Comparison of ENCODE assay signal across 18 cellular contexts in the genomic region with DNA sequence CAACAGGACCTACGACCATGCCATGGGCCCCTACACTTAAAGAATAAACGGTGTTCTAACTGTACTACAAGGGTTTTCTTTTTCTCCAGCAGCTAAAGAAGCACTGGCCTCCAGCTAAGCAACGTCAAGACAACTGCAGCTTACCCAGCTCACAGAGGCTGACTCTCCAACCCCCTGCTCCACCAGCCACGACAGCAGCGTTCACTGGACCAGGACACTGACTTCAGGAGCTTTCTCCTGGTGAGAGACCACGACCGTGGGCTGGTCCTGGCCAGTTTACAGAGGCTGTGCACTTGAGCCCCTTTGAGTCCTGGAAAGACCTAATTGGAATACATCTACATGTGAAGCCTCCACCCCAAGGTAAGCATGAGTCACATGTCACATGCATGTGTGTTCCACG.
"Had no signal": no experiment of that assay in that cellular context is flagged by ENCODE, and none has a peak within 500 bp of the region (broad histone marks: within the 10 kb centered on the region; RNA-seq: fewer than 3 reads in every experiment).

No MANE protein-coding gene starts in this region.

- H3K36me3 ChIP-seq: SJSA1 had no signal

- H3K9me3 ChIP-seq: SJSA1 had no signal

- H3K4me3 ChIP-seq: SJSA1, SK-N-MC had no signal

- H3K27ac ChIP-seq: SJSA1, SK-N-MC had no signal

- FAIRE-seq: RCC 7860 had no signal

- H3K27me3 ChIP-seq: SJSA1 had no signal

- DNase-seq: KBM-7, NCI-H1092, NCI-H1105 treated with DMSO at 0.1 percent for 48 hours, NCI-H1417 treated with DMSO at 0.1 percent for 48 hours, NCI-H146, NCI-H1694 treated with DMSO at 0.1 percent for 48 hours, NCI-H1930, NCI-H2081, NCI-H2107, NCI-H2227 treated with DMSO at 0.1 percent for 48 hours, NCI-H774, Right ventricle myocardium superior, RPMI8226, SIG-M5, SW 1271 had no signal
